Comparison of ENCODE assay signal across 26 cellular contexts in genomic region chr17:80681215-80681614, GRCh38.
"Had no signal": no experiment of that assay in that cellular context is flagged by ENCODE, and none has a peak within 500 bp of the region (broad histone marks: within the 10 kb centered on the region; RNA-seq: fewer than 3 reads in every experiment).

No MANE protein-coding gene starts in this region.

- H3K27me3 ChIP-seq: ascending aorta, MG63, Peyer's patch, SJSA1 had no signal

- H3K9me3 Mint-ChIP-seq: activated naive CD4-positive, alpha-beta T cell treated with anti-CD3 and anti-CD28 coated beads, Interleukin-2, amount 50 U/mL, for 72 hours; activated naive CD8-positive, alpha-beta T cell treated with anti-CD3 and anti-CD28 coated beads, Interleukin-2, amount 50 U/mL, for 24 hours; activated T-cell treated with anti-CD3 and anti-CD28 coated beads, Interleukin-2, amount 50 U/mL, for 4 hours; brain had no signal

- H3K4me1 ChIP-seq: ascending aorta, Peyer's patch had no signal

- H3K4me3 ChIP-seq: ascending aorta, MG63, Peyer's patch, SJSA1 had no signal

- H3K27ac ChIP-seq: ascending aorta, Peyer's patch, RWPE1, SJSA1 had no signal

- H3K4me3 Mint-ChIP-seq: activated naive CD8-positive, alpha-beta T cell treated with anti-CD3 and anti-CD28 coated beads, Interleukin-2, amount 50 U/mL, for 24 hours; activated T-cell treated with anti-CD3 and anti-CD28 coated beads, Interleukin-2, amount 50 U/mL, for 4 hours had no signal

- DNase-seq: activated CD4-positive, alpha-beta T cell treated with anti-CD3 and anti-CD28 coated beads for 48 hours; activated CD4-positive, alpha-beta T cell treated with anti-CD3 and anti-CD28 coated beads, Interleukin-2, amount 50 U/mL, for 48 hours; activated effector memory CD4-positive, alpha-beta T cell treated with anti-CD3 and anti-CD28 coated beads, Interleukin-2, amount 50 U/mL, for 16 hours; activated naive CD4-positive, alpha-beta T cell treated with Interleukin-2 at 50 U/mL for 16 hours; activated naive CD8-positive, alpha-beta T cell treated with anti-CD3 and anti-CD28 coated beads, Interleukin-2, amount 50 U/mL, for 24 hours; activated T-cell treated with anti-CD3 and anti-CD28 coated beads, Interleukin-2, amount 50 U/mL, for 4 hours; amniotic stem cell; MG63; MV-4-11; NCI-H1092 treated with DMSO at 0.1 percent for 48 hours; NCI-H1417 treated with DMSO at 0.1 percent for 48 hours; NCI-H2029; NCI-H345; NCI-H510A; NCI-H69; NK-92 treated with Interleukin-12 subunit alpha and Interleukin-12 subunit beta, amount 100 ng/mL, for 24 hours; Peyer's patch; Right ventricle myocardium superior; SW 1271 had no signal

- H3K36me3 ChIP-seq: Peyer's patch had no signal

- ATAC-seq: activated CD4-positive, CD25-positive, alpha-beta regulatory T cell treated with anti-CD3 and anti-CD28 coated beads, Interleukin-2, amount 50 U/mL, for 24 hours; activated naive CD4-positive, alpha-beta T cell treated with anti-CD3 and anti-CD28 coated beads, Interleukin-2, amount 50 U/mL, for 72 hours; activated naive CD8-positive, alpha-beta T cell treated with anti-CD3 and anti-CD28 coated beads, Interleukin-2, amount 50 U/mL, for 24 hours; activated T-cell treated with anti-CD3 and anti-CD28 coated beads, Interleukin-2, amount 50 U/mL, for 4 hours; SK-N-SH treated with all-trans-retinoic acid at 6 μM for 48 hours had no signal

- H3K27me3 Mint-ChIP-seq: activated naive CD8-positive, alpha-beta T cell treated with anti-CD3 and anti-CD28 coated beads, Interleukin-2, amount 50 U/mL, for 24 hours had no signal

- H3K9me3 ChIP-seq: ascending aorta, MG63, Peyer's patch, SJSA1 had no signal
